14 cellular contexts compared by ENCODE assay signal in genomic region chr1:167488786-167489185, GRCh38. TPM values are rescaled to one million over a fixed set of nuclear protein-coding genes. Genes with fewer than 3 reads are reported as not detected.
DNase-seq lines count a peak whose midpoint lies in the region; ATAC-seq, FAIRE-seq and TF ChIP-seq lines count a peak whose summit lies in the region.
"Had no signal": no experiment of that assay in that cellular context is flagged by ENCODE, and none has a peak within 500 bp of the region (broad histone marks: within the 10 kb centered on the region; RNA-seq: fewer than 3 reads in every experiment).

No MANE protein-coding gene starts in this region.

- FAIRE-seq in RCC 7860 (lab: Jason Lieb, UNC) = no peak
- FAIRE-seq: A549, endothelial cell of umbilical vein had no signal

- H3K9me3 Mint-ChIP-seq in activated naive CD4-positive, alpha-beta T cell treated with anti-CD3 and anti-CD28 coated beads, Interleukin-2, amount 50 U/mL, for 72 hours = no peaks in the 10 kb centered on the region
- H3K9me3 Mint-ChIP-seq in naive thymus-derived CD8-positive, alpha-beta T cell = peaks cover 0 to 3% (median 0%) of the 10 kb centered on the region in 9 donors

- ATAC-seq in activated naive CD4-positive, alpha-beta T cell treated with anti-CD3 and anti-CD28 coated beads, Interleukin-2, amount 50 U/mL, for 72 hours = no peak
- no peak for ATAC-seq in naive thymus-derived CD8-positive, alpha-beta T cell
- ATAC-seq: A549, HCT116 had no signal

- in situ Hi-C loops in GM13976 (cut with MboI; ENCODE audit: low sequenced_read_pairs, unreplicated experiment) = no loop called here

- DNase-seq in NCI-H82 (lab: John Stamatoyannopoulos, UW) (peak; percentile 25), NCI-H82 treated with DMSO at 0.1 percent for 48 hours (lab: John Stamatoyannopoulos, UW; ENCODE audit: unreplicated experiment) (no peak), NCI-H187 treated with DMSO at 0.1 percent for 48 hours (lab: John Stamatoyannopoulos, UW) (peak; percentile 84), GM13976 (ENCODE audit: low spot score) (no peak), mucosa of gallbladder (ENCODE audit: low spot score) (no peak), RCC 7860 (ENCODE audit: low spot score) (no peak)
- DNase-seq in activated naive CD4-positive, alpha-beta T cell treated with anti-CD3 and anti-CD28 coated beads, Interleukin-2, amount 50 U/mL, for 72 hours (ENCODE audit: low spot score in 2 of 2) = no peak
- DNase-seq in naive thymus-derived CD8-positive, alpha-beta T cell = no peak
- DNase-seq: mammary epithelial cell; stimulated activated CD8-positive, alpha-beta memory T cell treated with anti-CD3 and anti-CD28 coated beads, Interleukin-4, amount 100 ng/mL, for 48 hours; uterus had no signal

- peak overlapping the region; percentile 65 to 79 (median 74) for H3K4me3 Mint-ChIP-seq in naive thymus-derived CD8-positive, alpha-beta T cell

- TF ChIP-seq CTCF in GM13976 (IDR thresholded peaks at IDR 0.05; ENCODE audit: borderline replicate concordance, control extremely low read depth, extremely low read depth, insufficient read depth, missing control alignments) = no peak

- peak overlapping the region; percentile 72 to 95 for H3K27ac Mint-ChIP-seq in activated naive CD4-positive, alpha-beta T cell treated with anti-CD3 and anti-CD28 coated beads, Interleukin-2, amount 50 U/mL, for 72 hours
- H3K27ac Mint-ChIP-seq in naive thymus-derived CD8-positive, alpha-beta T cell = peak overlapping the region; percentile 90 to 97 (median 94)

- H3K4me1 Mint-ChIP-seq in naive thymus-derived CD8-positive, alpha-beta T cell = peaks cover 50 to 100% (median 97%) of the 10 kb centered on the region in 4 donors

- POLR2A ChIA-PET in naive thymus-derived CD8-positive, alpha-beta T cell (lab: Charles Lee) = interaction anchor here (0.7 to 11.4 kb wide), 6 partner anchors 9 to 41 kb away, joined by 3 to 89 read pairs (median 5); partner anchors contain the start of gene CD247

- H3K27me3 Mint-ChIP-seq in naive thymus-derived CD8-positive, alpha-beta T cell = peaks cover 0 to 3% (median 0%) of the 10 kb centered on the region in 5 donors

- H3K36me3 Mint-ChIP-seq in activated naive CD4-positive, alpha-beta T cell treated with anti-CD3 and anti-CD28 coated beads, Interleukin-2, amount 50 U/mL, for 72 hours = peaks cover 19 to 44% of the 10 kb centered on the region in 2 donors
- peaks cover 0 to 48% (median 2%) of the 10 kb centered on the region in 3 donors for H3K36me3 Mint-ChIP-seq in naive thymus-derived CD8-positive, alpha-beta T cell

RNA-seq across cellular contexts. Expression of gene CD247, which starts 29.5 kb away (rescaled TPM):
- total RNA-seq in activated naive CD4-positive, alpha-beta T cell treated with anti-CD3 and anti-CD28 coated beads, Interleukin-2, amount 50 U/mL, for 72 hours = 100 to 1,000 TPM; 118 to 158 TPM
- 100 to 1,000 TPM; 300 to 308 TPM for total RNA-seq in naive thymus-derived CD8-positive, alpha-beta T cell
- polyA plus RNA-seq in naive thymus-derived CD8-positive, alpha-beta T cell = 100 to 1,000 TPM; 244 to 325 (median 310) TPM
- total RNA-seq in mucosa of gallbladder = 5.2 TPM
- total RNA-seq: endothelial cell of umbilical vein, mammary epithelial cell had no signal
- polyA plus RNA-seq: endothelial cell of umbilical vein had no signal

Comparison
In these comparisons a context has a peak if more than half of its experiments do, and no peak if none do; other contexts are left out.
1. DNase-seq: peak in NCI-H82 (single experiment) and NCI-H187 treated with DMSO at 0.1 percent for 48 hours (single experiment); none in NCI-H82 treated with DMSO at 0.1 percent for 48 hours (single experiment), activated naive CD4-positive, alpha-beta T cell treated with anti-CD3 and anti-CD28 coated beads, Interleukin-2, amount 50 U/mL, for 72 hours (0 of 2), naive thymus-derived CD8-positive, alpha-beta T cell (0 of 10), GM13976 (single experiment), mucosa of gallbladder (single experiment) and RCC 7860 (single experiment).
2. RNA of gene CD247, which starts 29.5 kb away (total RNA-seq): 300 to 308 TPM in naive thymus-derived CD8-positive, alpha-beta T cell and 118 to 158 TPM in activated naive CD4-positive, alpha-beta T cell treated with anti-CD3 and anti-CD28 coated beads, Interleukin-2, amount 50 U/mL, for 72 hours; 5.2 TPM in mucosa of gallbladder (single experiment); every median in the first group is over 10 times any median in the second.